Comparison of ENCODE assay signal across 20 cellular contexts in genomic region chr6:75494290-75494689, GRCh38. TPM values are rescaled to one million over a fixed set of nuclear protein-coding genes. Genes with fewer than 3 reads are reported as not detected.
DNase-seq lines count a peak whose midpoint lies in the region; ATAC-seq and TF ChIP-seq lines count a peak whose summit lies in the region.
"Had no signal": no experiment of that assay in that cellular context is flagged by ENCODE, and none has a peak within 500 bp of the region (broad histone marks: within the 10 kb centered on the region; RNA-seq: fewer than 3 reads in every experiment).

No MANE protein-coding gene starts in this region.

- H3K27ac Mint-ChIP-seq in nephron: peak overlapping the region in 2 of 3 experiments; percentile 92 to 93
- H3K27ac Mint-ChIP-seq: activated CD8-positive, alpha-beta memory T cell treated with anti-CD3 and anti-CD28 coated beads, Interleukin-2, amount 10 ng/mL, durations not matched to agents 7 days and 5 days; naive thymus-derived CD8-positive, alpha-beta T cell had no signal

- H3K27me3 ChIP-seq in esophagus muscularis mucosa (no peaks in the 10 kb centered on the region), transverse colon (no peaks in the 10 kb centered on the region)

- no peaks in the 10 kb centered on the region for H3K27me3 Mint-ChIP-seq in nephron (ENCODE audit: low read depth)

- H3K4me3 ChIP-seq in esophagus muscularis mucosa (peak overlapping the region; percentile 55 to 62 (median 60)), transverse colon (no peak overlapping the region)
- H3K4me3 ChIP-seq: K562 had no signal

- no peak for TF ChIP-seq CTCF in esophagus muscularis mucosa (IDR thresholded peaks at IDR 0.05)
- no peak for TF ChIP-seq CTCF in nephron (IDR thresholded peaks at IDR 0.05; ENCODE audit: unreplicated experiment in 3 of 3)
- TF ChIP-seq CTCF in transverse colon (IDR thresholded peaks at IDR 0.05): no peak

- H3K9me3 Mint-ChIP-seq in nephron: no peaks in the 10 kb centered on the region
- H3K9me3 Mint-ChIP-seq: naive thymus-derived CD8-positive, alpha-beta T cell had no signal

- no peaks in the 10 kb centered on the region for H3K9me3 ChIP-seq in esophagus muscularis mucosa
- no peaks in the 10 kb centered on the region for H3K9me3 ChIP-seq in transverse colon
- H3K9me3 ChIP-seq: BE2C, Caco-2, spleen had no signal

- H3K4me3 Mint-ChIP-seq in nephron: peak overlapping the region in 2 of 3 experiments; percentile 87
- H3K4me3 Mint-ChIP-seq: activated CD8-positive, alpha-beta memory T cell treated with anti-CD3 and anti-CD28 coated beads, Interleukin-2, amount 10 ng/mL, durations not matched to agents 7 days and 5 days; naive thymus-derived CD8-positive, alpha-beta T cell had no signal

- no peaks in the 10 kb centered on the region for H3K36me3 ChIP-seq in esophagus muscularis mucosa
- H3K36me3 ChIP-seq in transverse colon: no peaks in the 10 kb centered on the region
- H3K36me3 ChIP-seq: BE2C, spleen had no signal

- H3K36me3 Mint-ChIP-seq in nephron (ENCODE audit: low read depth): no peaks in the 10 kb centered on the region
- H3K36me3 Mint-ChIP-seq: naive thymus-derived CD8-positive, alpha-beta T cell had no signal

- 39% methylated on average over 4 of the region's 4 CpGs for WGBS in esophagus muscularis mucosa
- WGBS in transverse colon (ENCODE audit: low coverage in 1 of 2), 2 donors: 40 to 85% methylated on average over 4 of the region's 4 CpGs

- peak; percentile 26 for DNase-seq in DMS53 (lab: John Stamatoyannopoulos, UW)
- DNase-seq in DMS53 treated with DMSO at 0.1 percent for 48 hours (lab: John Stamatoyannopoulos, UW; ENCODE audit: unreplicated experiment): no peak
- no peak for DNase-seq in esophagus muscularis mucosa (ENCODE audit: extremely low spot score)
- no peak for DNase-seq in transverse colon
- no peak for DNase-seq in activated CD4-positive, alpha-beta T cell treated with anti-CD3 and anti-CD28 coated beads for 48 hours
- DNase-seq in UCSD-AML1 (lab: John Stamatoyannopoulos, UW; ENCODE audit: unreplicated experiment): no peak
- DNase-seq: activated CD4-positive, alpha-beta T cell treated with anti-CD3 and anti-CD28 coated beads for 1 hour; activated CD8-positive, alpha-beta memory T cell treated with anti-CD3 and anti-CD28 coated beads, Interleukin-2, amount 10 ng/mL, durations not matched to agents 7 days and 5 days; BE2C; Caco-2; erythroblast; glutamatergic neuron; naive thymus-derived CD8-positive, alpha-beta T cell; NCI-H187; spleen had no signal

- intact Hi-C loops in esophagus muscularis mucosa (cut with DNase I) (no loop called here), transverse colon (cut with DNase I; ENCODE audit: low total_unique reads) (no loop called here)

- in situ Hi-C loops in transverse colon (cut with MboI; ENCODE audit: low pct_ligation_motif_present in 1 of 4, low pct_unique_long_range_greater_than_20kb in 1 of 4, low sequenced_read_pairs in 3 of 4): no loop called here

- H3K27ac ChIP-seq in esophagus muscularis mucosa (replicated peaks in 1 of 4) (peak overlapping the region; percentile 85 to 89 (median 88)), transverse colon (peak overlapping the region; percentile 65 to 85 (median 74))
- H3K27ac ChIP-seq: 22Rv1, spleen had no signal

- TF ChIP-seq EP300 in esophagus muscularis mucosa (IDR thresholded peaks at IDR 0.05) (no peak), transverse colon (IDR thresholded peaks at IDR 0.05; ENCODE audit: low read depth) (no peak)

- peaks cover 41% of the 10 kb centered on the region for H3K4me1 Mint-ChIP-seq in nephron

- no peak for ATAC-seq in GM21381 (IDR thresholded peaks at IDR 0.05; ENCODE audit: unreplicated experiment)
- ATAC-seq: activated CD8-positive, alpha-beta memory T cell treated with anti-CD3 and anti-CD28 coated beads, Interleukin-2, amount 10 ng/mL, durations not matched to agents 7 days and 5 days; naive thymus-derived CD8-positive, alpha-beta T cell had no signal

- no peak for TF ChIP-seq POLR2A in esophagus muscularis mucosa (IDR thresholded peaks at IDR 0.05; ENCODE audit: low read depth)
- TF ChIP-seq POLR2A in transverse colon (IDR thresholded peaks at IDR 0.05): no peak

- H3K4me1 ChIP-seq in esophagus muscularis mucosa (peaks cover 31 to 42% (median 33%) of the 10 kb centered on the region in 4 donors), transverse colon (peaks cover 0 to 19% (median 2%) of the 10 kb centered on the region in 4 donors)
- H3K4me1 ChIP-seq: BE2C, Caco-2 had no signal

RNA-seq across cellular contexts. Expression of gene FILIP1, which starts 0.7 kb away (rescaled TPM):
- 10 to 100 TPM; 41.7 to 53.3 (median 48.4) TPM for total RNA-seq in esophagus muscularis mucosa
- 10 to 100 TPM in 1 of 4 donors, 1 to 10 TPM in 3; 6.0 to 12.3 (median 7.2) TPM for total RNA-seq in transverse colon
- total RNA-seq: activated CD8-positive, alpha-beta memory T cell treated with anti-CD3 and anti-CD28 coated beads, Interleukin-2, amount 10 ng/mL, durations not matched to agents 7 days and 5 days; naive thymus-derived CD8-positive, alpha-beta T cell; RPMI7951 had no signal

Comparison
In these comparisons a context has a peak if more than half of its experiments do, and no peak if none do; other contexts are left out.
1. H3K4me3 ChIP-seq: peak in esophagus muscularis mucosa (4 of 4); none in transverse colon (0 of 4).